ENCODE assay signal across 1 cellular context in genomic region chr11:119590651-119591308, GRCh38.
TF ChIP-seq lines count a peak whose summit lies in the region.

No MANE protein-coding gene starts in this region.

TF ChIP-seq in liver, 16 proteins besides CTCF, POLR2A, EP300 and RAD21 (continued from another document):
- TF ChIP-seq REST (IDR thresholded peaks at IDR 0.05) (no peak), FOXA2 (IDR thresholded peaks at IDR 0.05) (no peak), HNF4G (IDR thresholded peaks at IDR 0.05) (no peak), ZBTB33 (IDR thresholded peaks at IDR 0.05) (no peak), HNF4A (conservative IDR thresholded peaks at IDR 0.05) (no peak), GABPA (IDR thresholded peaks at IDR 0.05 in 1 of 2, conservative IDR thresholded peaks at IDR 0.05 in 1 of 2) (no peak)
